1 cellular context compared by ENCODE assay signal in genomic region chr10:12186324-12186723, GRCh38.
TF ChIP-seq lines count a peak whose summit lies in the region.

No MANE protein-coding gene starts in this region.

TF ChIP-seq in HepG2, 621 proteins besides CTCF, POLR2A, EP300 and RAD21:
- TF ChIP-seq CSRNP1 (CRISPR knock-in tag; IDR thresholded peaks at IDR 0.05) = no peak
- no peak for TF ChIP-seq PCBP2 (optimal IDR thresholded peaks at IDR 0.05; ENCODE audit: low read depth, low read length, poor library complexity, severe bottlenecking)
- no peak for TF ChIP-seq NR2F6 (IDR thresholded peaks at IDR 0.05)
- no peak for TF ChIP-seq NR2F6 (CRISPR knock-in tag; IDR thresholded peaks at IDR 0.05)
- TF ChIP-seq ZNF234 (CRISPR knock-in tag; conservative IDR thresholded peaks at IDR 0.05) = no peak
- no peak for TF ChIP-seq MED13 (CRISPR knock-in tag; IDR thresholded peaks at IDR 0.05)
- no peak for TF ChIP-seq XRCC5 (optimal IDR thresholded peaks at IDR 0.05; ENCODE audit: low read length)
- TF ChIP-seq SP4 (CRISPR knock-in tag; IDR thresholded peaks at IDR 0.05) = no peak
- no peak for TF ChIP-seq ZMYM3 (CRISPR knock-in tag; IDR thresholded peaks at IDR 0.05)
- TF ChIP-seq CAMTA2 (CRISPR knock-in tag; IDR thresholded peaks at IDR 0.05; ENCODE audit: borderline replicate concordance) = no peak
- no peak for TF ChIP-seq ZNF724P (CRISPR knock-in tag; IDR thresholded peaks at IDR 0.05; ENCODE audit: borderline replicate concordance)
- TF ChIP-seq ZFP36 (IDR thresholded peaks at IDR 0.05; ENCODE audit: borderline replicate concordance, low read depth, low read length, partially characterized antibody) = no peak
- TF ChIP-seq CHCHD3 (CRISPR knock-in tag; IDR thresholded peaks at IDR 0.05) = no peak
- no peak for TF ChIP-seq TCF7 (IDR thresholded peaks at IDR 0.05; ENCODE audit: low read depth)
- TF ChIP-seq ZBTB49 (CRISPR knock-in tag; IDR thresholded peaks at IDR 0.05; ENCODE audit: borderline replicate concordance) = no peak
- no peak for TF ChIP-seq REL (CRISPR knock-in tag; conservative IDR thresholded peaks at IDR 0.05)
- no peak for TF ChIP-seq GATAD2A (CRISPR knock-in tag; IDR thresholded peaks at IDR 0.05)
